Comparison of ENCODE assay signal across 25 cellular contexts in genomic region chr2:67145851-67146250, GRCh38.
"Had no signal": no experiment of that assay in that cellular context is flagged by ENCODE, and none has a peak within 500 bp of the region (broad histone marks: within the 10 kb centered on the region; RNA-seq: fewer than 3 reads in every experiment).

No MANE protein-coding gene starts in this region.

- H3K27me3 ChIP-seq: neutrophil, pancreas, right lobe of liver, stomach, thyroid gland had no signal

- H3K4me3 ChIP-seq: coronary artery, mucosa of descending colon, pancreas, right lobe of liver, smooth muscle cell, stomach, thyroid gland had no signal

- H3K9me3 ChIP-seq: mucosa of descending colon, pancreas, right lobe of liver, stomach, thyroid gland had no signal

- H3K4me2 ChIP-seq: smooth muscle cell had no signal

- H3K27ac ChIP-seq: coronary artery, neutrophil, pancreas, right lobe of liver, stomach, thyroid gland had no signal

- H3K27me3 Mint-ChIP-seq: progenitor cell of endocrine pancreas had no signal

- ATAC-seq: left lobe of liver; mucosa of descending colon; natural killer cell treated with Interleukin-12 subunit alpha and Interleukin-12 subunit beta and Interleukin-15 and Interleukin-18, amount 100 ng/mL, for 72 hours; pancreas; right lobe of liver; stimulated activated effector memory CD8-positive, alpha-beta T cell treated with anti-CD3 and anti-CD28 coated beads, Interleukin-12 subunit alpha, Interleukin-12 subunit beta, amount 100 ng/mL, for 72 hours had no signal

- H3K4me3 Mint-ChIP-seq: immature natural killer cell; mesothelial cell of epicardium; naive B cell; natural killer cell treated with Interleukin-12 subunit alpha and Interleukin-12 subunit beta and Interleukin-15 and Interleukin-18, amount 100 ng/mL, for 72 hours; neural crest cell; stimulated activated effector memory CD8-positive, alpha-beta T cell treated with anti-CD3 and anti-CD28 coated beads, Interleukin-12 subunit alpha, Interleukin-12 subunit beta, amount 100 ng/mL, for 72 hours had no signal

- H3K36me3 Mint-ChIP-seq: immature natural killer cell; naive B cell; stimulated activated effector memory CD8-positive, alpha-beta T cell treated with anti-CD3 and anti-CD28 coated beads, Interleukin-12 subunit alpha, Interleukin-12 subunit beta, amount 100 ng/mL, for 72 hours had no signal

- H3K27ac Mint-ChIP-seq: immature natural killer cell; mesothelial cell of epicardium; naive B cell; natural killer cell treated with Interleukin-12 subunit alpha and Interleukin-12 subunit beta and Interleukin-15 and Interleukin-18, amount 100 ng/mL, for 72 hours; stimulated activated effector memory CD8-positive, alpha-beta T cell treated with anti-CD3 and anti-CD28 coated beads, Interleukin-12 subunit alpha, Interleukin-12 subunit beta, amount 100 ng/mL, for 72 hours had no signal

- H3K36me3 ChIP-seq: neutrophil, pancreas, right lobe of liver, stomach, thyroid gland had no signal

- H3K4me1 ChIP-seq: right lobe of liver, stomach had no signal

- DNase-seq: dermis blood vessel endothelial cell; effector memory CD4-positive, alpha-beta T cell; hypothalamus; immature natural killer cell; mesenchymal stem cell; mucosa of descending colon; naive B cell; pancreas; right lobe of liver; stimulated activated CD4-positive, alpha-beta T cell treated with anti-CD3 and anti-CD28 coated beads, Interleukin-12 subunit alpha, Interleukin-12 subunit beta, amount 100 ng/mL, for 4 hours; stimulated activated CD4-positive, alpha-beta T cell treated with anti-CD3 and anti-CD28 coated beads, Interleukin-1b, Interleukin-23, amount 100 ng/mL, for 48 hours; stimulated activated CD4-positive, alpha-beta T cell treated with anti-CD3 and anti-CD28 coated beads, Interleukin-4, amount 100 ng/mL, for 24 hours; stimulated activated naive CD4-positive, alpha-beta T cell treated with Interleukin-2 at 50 U/mL for 16 hours; stomach; thyroid gland; trophoblast cell had no signal

- H3K4me1 Mint-ChIP-seq: immature natural killer cell; naive B cell; neural crest cell; stimulated activated effector memory CD8-positive, alpha-beta T cell treated with anti-CD3 and anti-CD28 coated beads, Interleukin-12 subunit alpha, Interleukin-12 subunit beta, amount 100 ng/mL, for 72 hours had no signal
